2 cellular contexts compared by ENCODE assay signal in the genomic region with DNA sequence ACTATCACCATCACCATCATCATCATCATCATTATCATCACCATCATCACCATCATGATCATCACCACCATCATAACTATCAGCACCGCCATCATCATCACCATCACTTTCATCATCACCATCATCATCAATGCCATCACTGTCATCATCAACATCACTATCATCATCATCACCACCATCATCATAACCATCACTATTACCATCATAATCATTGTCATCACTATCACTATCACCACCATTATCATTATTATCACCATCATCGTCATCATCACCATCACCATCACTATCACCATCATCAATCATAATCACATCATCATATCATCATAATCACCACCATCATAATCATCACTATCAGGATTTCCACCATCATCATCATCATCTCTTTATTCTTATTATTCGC.
TF ChIP-seq lines count a peak whose summit lies in the region.

No MANE protein-coding gene starts in this region.

TF ChIP-seq in HepG2, 621 proteins besides CTCF, POLR2A, EP300 and RAD21:
- peak; percentile 98 for TF ChIP-seq CREB1 (IDR thresholded peaks at IDR 0.05)
- TF ChIP-seq CREB1 (CRISPR knock-in tag; IDR thresholded peaks at IDR 0.05): no peak
- peak; percentile 63 for TF ChIP-seq ATF7 (IDR thresholded peaks at IDR 0.05)
- TF ChIP-seq ATF7 (CRISPR knock-in tag; IDR thresholded peaks at IDR 0.05): no peak
- no peak for TF ChIP-seq KDM4B (CRISPR knock-in tag; IDR thresholded peaks at IDR 0.05)

TF ChIP-seq in K562, 482 proteins besides CTCF, POLR2A, EP300 and RAD21 (continues in another document):
- TF ChIP-seq NCOR1 (IDR thresholded peaks at IDR 0.05): no peak
- TF ChIP-seq, protein P1, sequence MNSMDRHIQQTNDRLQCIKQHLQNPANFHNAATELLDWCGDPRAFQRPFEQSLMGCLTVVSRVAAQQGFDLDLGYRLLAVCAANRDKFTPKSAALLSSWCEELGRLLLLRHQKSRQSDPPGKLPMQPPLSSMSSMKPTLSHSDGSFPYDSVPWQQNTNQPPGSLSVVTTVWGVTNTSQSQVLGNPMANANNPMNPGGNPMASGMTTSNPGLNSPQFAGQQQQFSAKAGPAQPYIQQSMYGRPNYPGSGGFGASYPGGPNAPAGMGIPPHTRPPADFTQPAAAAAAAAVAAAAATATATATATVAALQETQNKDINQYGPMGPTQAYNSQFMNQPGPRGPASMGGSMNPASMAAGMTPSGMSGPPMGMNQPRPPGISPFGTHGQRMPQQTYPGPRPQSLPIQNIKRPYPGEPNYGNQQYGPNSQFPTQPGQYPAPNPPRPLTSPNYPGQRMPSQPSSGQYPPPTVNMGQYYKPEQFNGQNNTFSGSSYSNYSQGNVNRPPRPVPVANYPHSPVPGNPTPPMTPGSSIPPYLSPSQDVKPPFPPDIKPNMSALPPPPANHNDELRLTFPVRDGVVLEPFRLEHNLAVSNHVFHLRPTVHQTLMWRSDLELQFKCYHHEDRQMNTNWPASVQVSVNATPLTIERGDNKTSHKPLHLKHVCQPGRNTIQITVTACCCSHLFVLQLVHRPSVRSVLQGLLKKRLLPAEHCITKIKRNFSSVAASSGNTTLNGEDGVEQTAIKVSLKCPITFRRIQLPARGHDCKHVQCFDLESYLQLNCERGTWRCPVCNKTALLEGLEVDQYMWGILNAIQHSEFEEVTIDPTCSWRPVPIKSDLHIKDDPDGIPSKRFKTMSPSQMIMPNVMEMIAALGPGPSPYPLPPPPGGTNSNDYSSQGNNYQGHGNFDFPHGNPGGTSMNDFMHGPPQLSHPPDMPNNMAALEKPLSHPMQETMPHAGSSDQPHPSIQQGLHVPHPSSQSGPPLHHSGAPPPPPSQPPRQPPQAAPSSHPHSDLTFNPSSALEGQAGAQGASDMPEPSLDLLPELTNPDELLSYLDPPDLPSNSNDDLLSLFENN (IDR thresholded peaks at IDR 0.05; ENCODE audit: low read depth in 2 of 2, low read length in 2 of 2): no peak
- no peak for TF ChIP-seq CXXC5 (CRISPR knock-in tag; IDR thresholded peaks at IDR 0.05)
- no peak for TF ChIP-seq TEAD4 (IDR thresholded peaks at IDR 0.05; ENCODE audit: low read length)
- TF ChIP-seq TEAD4 (CRISPR knock-in tag; IDR thresholded peaks at IDR 0.05; ENCODE audit: borderline replicate concordance): no peak
- no peak for TF ChIP-seq ZNF124 (CRISPR knock-in tag; IDR thresholded peaks at IDR 0.05)
- TF ChIP-seq RBM22 (IDR thresholded peaks at IDR 0.05; ENCODE audit: low read depth, low read length, poor library complexity, severe bottlenecking): no peak
- TF ChIP-seq MYBL2 (IDR thresholded peaks at IDR 0.05; ENCODE audit: low read depth): peak; percentile 58; the same call in 1 of the 2 replicates
- no peak for TF ChIP-seq MYBL2 (CRISPR knock-in tag; IDR thresholded peaks at IDR 0.05; ENCODE audit: borderline replicate concordance)
- TF ChIP-seq TBL1XR1 (IDR thresholded peaks at IDR 0.05; ENCODE audit: low read length in 2 of 2): no peak
- peak; percentile 59; the same call in 1 of the 2 replicates for TF ChIP-seq OTX1 (CRISPR knock-in tag; IDR thresholded peaks at IDR 0.05)
- no peak for TF ChIP-seq EZH2 (IDR thresholded peaks at IDR 0.05; ENCODE audit: borderline replicate concordance, low read depth, low read length)
- no peak for TF ChIP-seq DDX20 (tag; IDR thresholded peaks at IDR 0.05; ENCODE audit: low read depth)
- TF ChIP-seq SRSF9 (IDR thresholded peaks at IDR 0.05; ENCODE audit: borderline replicate concordance, low read depth, low read length): no peak
- no peak for TF ChIP-seq SOX6 (IDR thresholded peaks at IDR 0.05)
- TF ChIP-seq RFX5 (IDR thresholded peaks at IDR 0.05; ENCODE audit: low read depth, low read length): no peak
- TF ChIP-seq ZNF444 (CRISPR knock-in tag; IDR thresholded peaks at IDR 0.05): no peak
- TF ChIP-seq RBM15 (IDR thresholded peaks at IDR 0.05; ENCODE audit: insufficient read depth, low read length): no peak
- no peak for TF ChIP-seq ESRRA (IDR thresholded peaks at IDR 0.05; ENCODE audit: borderline replicate concordance, low read depth)
- TF ChIP-seq BRF1 (IDR thresholded peaks at IDR 0.05; ENCODE audit: borderline replicate concordance, extremely low read depth, insufficient read length): no peak
- TF ChIP-seq STAG1 (CRISPR knock-in tag; IDR thresholded peaks at IDR 0.05; ENCODE audit: borderline replicate concordance): no peak
- no peak for TF ChIP-seq ZNF232 (CRISPR knock-in tag; IDR thresholded peaks at IDR 0.05)
- no peak for TF ChIP-seq MAFF (IDR thresholded peaks at IDR 0.05; ENCODE audit: low read length)
- no peak for TF ChIP-seq STAT5B (CRISPR knock-in tag; IDR thresholded peaks at IDR 0.05)
- TF ChIP-seq, protein P2, sequence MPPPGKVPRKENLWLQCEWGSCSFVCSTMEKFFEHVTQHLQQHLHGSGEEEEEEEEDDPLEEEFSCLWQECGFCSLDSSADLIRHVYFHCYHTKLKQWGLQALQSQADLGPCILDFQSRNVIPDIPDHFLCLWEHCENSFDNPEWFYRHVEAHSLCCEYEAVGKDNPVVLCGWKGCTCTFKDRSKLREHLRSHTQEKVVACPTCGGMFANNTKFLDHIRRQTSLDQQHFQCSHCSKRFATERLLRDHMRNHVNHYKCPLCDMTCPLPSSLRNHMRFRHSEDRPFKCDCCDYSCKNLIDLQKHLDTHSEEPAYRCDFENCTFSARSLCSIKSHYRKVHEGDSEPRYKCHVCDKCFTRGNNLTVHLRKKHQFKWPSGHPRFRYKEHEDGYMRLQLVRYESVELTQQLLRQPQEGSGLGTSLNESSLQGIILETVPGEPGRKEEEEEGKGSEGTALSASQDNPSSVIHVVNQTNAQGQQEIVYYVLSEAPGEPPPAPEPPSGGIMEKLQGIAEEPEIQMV (tag; conservative IDR thresholded peaks at IDR 0.05; ENCODE audit: low read depth): no peak
- TF ChIP-seq ZC3H8 (IDR thresholded peaks at IDR 0.05): no peak
- TF ChIP-seq, protein P3, sequence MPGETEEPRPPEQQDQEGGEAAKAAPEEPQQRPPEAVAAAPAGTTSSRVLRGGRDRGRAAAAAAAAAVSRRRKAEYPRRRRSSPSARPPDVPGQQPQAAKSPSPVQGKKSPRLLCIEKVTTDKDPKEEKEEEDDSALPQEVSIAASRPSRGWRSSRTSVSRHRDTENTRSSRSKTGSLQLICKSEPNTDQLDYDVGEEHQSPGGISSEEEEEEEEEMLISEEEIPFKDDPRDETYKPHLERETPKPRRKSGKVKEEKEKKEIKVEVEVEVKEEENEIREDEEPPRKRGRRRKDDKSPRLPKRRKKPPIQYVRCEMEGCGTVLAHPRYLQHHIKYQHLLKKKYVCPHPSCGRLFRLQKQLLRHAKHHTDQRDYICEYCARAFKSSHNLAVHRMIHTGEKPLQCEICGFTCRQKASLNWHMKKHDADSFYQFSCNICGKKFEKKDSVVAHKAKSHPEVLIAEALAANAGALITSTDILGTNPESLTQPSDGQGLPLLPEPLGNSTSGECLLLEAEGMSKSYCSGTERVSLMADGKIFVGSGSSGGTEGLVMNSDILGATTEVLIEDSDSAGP (CRISPR knock-in tag; IDR thresholded peaks at IDR 0.05): no peak
- TF ChIP-seq ETV1 (tag; conservative IDR thresholded peaks at IDR 0.05; ENCODE audit: low read depth): no peak
- TF ChIP-seq BRD9 (IDR thresholded peaks at IDR 0.05; ENCODE audit: low read depth, partially characterized antibody): no peak
- TF ChIP-seq, protein P4, sequence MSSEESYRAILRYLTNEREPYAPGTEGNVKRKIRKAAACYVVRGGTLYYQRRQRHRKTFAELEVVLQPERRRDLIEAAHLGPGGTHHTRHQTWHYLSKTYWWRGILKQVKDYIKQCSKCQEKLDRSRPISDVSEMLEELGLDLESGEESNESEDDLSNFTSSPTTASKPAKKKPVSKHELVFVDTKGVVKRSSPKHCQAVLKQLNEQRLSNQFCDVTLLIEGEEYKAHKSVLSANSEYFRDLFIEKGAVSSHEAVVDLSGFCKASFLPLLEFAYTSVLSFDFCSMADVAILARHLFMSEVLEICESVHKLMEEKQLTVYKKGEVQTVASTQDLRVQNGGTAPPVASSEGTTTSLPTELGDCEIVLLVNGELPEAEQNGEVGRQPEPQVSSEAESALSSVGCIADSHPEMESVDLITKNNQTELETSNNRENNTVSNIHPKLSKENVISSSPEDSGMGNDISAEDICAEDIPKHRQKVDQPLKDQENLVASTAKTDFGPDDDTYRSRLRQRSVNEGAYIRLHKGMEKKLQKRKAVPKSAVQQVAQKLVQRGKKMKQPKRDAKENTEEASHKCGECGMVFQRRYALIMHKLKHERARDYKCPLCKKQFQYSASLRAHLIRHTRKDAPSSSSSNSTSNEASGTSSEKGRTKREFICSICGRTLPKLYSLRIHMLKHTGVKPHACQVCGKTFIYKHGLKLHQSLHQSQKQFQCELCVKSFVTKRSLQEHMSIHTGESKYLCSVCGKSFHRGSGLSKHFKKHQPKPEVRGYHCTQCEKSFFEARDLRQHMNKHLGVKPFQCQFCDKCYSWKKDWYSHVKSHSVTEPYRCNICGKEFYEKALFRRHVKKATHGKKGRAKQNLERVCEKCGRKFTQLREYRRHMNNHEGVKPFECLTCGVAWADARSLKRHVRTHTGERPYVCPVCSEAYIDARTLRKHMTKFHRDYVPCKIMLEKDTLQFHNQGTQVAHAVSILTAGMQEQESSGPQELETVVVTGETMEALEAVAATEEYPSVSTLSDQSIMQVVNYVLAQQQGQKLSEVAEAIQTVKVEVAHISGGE (CRISPR knock-in tag; IDR thresholded peaks at IDR 0.05): no peak
- no peak for TF ChIP-seq BCL6 (CRISPR knock-in tag; IDR thresholded peaks at IDR 0.05)
- TF ChIP-seq BRCA1 (IDR thresholded peaks at IDR 0.05): no peak
- no peak for TF ChIP-seq BRCA1 (CRISPR knock-in tag; IDR thresholded peaks at IDR 0.05)
- TF ChIP-seq, protein P5, sequence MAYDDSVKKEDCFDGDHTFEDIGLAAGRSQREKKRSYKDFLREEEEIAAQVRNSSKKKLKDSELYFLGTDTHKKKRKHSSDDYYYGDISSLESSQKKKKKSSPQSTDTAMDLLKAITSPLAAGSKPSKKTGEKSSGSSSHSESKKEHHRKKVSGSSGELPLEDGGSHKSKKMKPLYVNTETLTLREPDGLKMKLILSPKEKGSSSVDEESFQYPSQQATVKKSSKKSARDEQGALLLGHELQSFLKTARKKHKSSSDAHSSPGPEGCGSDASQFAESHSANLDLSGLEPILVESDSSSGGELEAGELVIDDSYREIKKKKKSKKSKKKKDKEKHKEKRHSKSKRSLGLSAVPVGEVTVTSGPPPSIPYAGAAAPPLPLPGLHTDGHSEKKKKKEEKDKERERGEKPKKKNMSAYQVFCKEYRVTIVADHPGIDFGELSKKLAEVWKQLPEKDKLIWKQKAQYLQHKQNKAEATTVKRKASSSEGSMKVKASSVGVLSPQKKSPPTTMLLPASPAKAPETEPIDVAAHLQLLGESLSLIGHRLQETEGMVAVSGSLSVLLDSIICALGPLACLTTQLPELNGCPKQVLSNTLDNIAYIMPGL (CRISPR knock-in tag; IDR thresholded peaks at IDR 0.05): no peak
- TF ChIP-seq PHB (CRISPR knock-in tag; IDR thresholded peaks at IDR 0.05): no peak
- no peak for TF ChIP-seq ZNF766 (CRISPR knock-in tag; conservative IDR thresholded peaks at IDR 0.05)
- TF ChIP-seq, protein P6, sequence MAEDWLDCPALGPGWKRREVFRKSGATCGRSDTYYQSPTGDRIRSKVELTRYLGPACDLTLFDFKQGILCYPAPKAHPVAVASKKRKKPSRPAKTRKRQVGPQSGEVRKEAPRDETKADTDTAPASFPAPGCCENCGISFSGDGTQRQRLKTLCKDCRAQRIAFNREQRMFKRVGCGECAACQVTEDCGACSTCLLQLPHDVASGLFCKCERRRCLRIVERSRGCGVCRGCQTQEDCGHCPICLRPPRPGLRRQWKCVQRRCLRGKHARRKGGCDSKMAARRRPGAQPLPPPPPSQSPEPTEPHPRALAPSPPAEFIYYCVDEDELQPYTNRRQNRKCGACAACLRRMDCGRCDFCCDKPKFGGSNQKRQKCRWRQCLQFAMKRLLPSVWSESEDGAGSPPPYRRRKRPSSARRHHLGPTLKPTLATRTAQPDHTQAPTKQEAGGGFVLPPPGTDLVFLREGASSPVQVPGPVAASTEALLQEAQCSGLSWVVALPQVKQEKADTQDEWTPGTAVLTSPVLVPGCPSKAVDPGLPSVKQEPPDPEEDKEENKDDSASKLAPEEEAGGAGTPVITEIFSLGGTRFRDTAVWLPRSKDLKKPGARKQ (CRISPR knock-in tag; IDR thresholded peaks at IDR 0.05): no peak
- no peak for TF ChIP-seq HDGF (IDR thresholded peaks at IDR 0.05)
- 0 out of 2 replicates have a peak, but pooled peaks have one; percentile 22 for TF ChIP-seq MCM3 (IDR thresholded peaks at IDR 0.05)
- TF ChIP-seq ZNF41 (CRISPR knock-in tag; conservative IDR thresholded peaks at IDR 0.05): no peak
- no peak for TF ChIP-seq SPI1 (IDR thresholded peaks at IDR 0.05; ENCODE audit: borderline replicate concordance, low read depth, low read length)
- TF ChIP-seq SMARCA5 (IDR thresholded peaks at IDR 0.05): no peak
- no peak for TF ChIP-seq ZBTB17 (CRISPR knock-in tag; IDR thresholded peaks at IDR 0.05)
- TF ChIP-seq, protein P7, sequence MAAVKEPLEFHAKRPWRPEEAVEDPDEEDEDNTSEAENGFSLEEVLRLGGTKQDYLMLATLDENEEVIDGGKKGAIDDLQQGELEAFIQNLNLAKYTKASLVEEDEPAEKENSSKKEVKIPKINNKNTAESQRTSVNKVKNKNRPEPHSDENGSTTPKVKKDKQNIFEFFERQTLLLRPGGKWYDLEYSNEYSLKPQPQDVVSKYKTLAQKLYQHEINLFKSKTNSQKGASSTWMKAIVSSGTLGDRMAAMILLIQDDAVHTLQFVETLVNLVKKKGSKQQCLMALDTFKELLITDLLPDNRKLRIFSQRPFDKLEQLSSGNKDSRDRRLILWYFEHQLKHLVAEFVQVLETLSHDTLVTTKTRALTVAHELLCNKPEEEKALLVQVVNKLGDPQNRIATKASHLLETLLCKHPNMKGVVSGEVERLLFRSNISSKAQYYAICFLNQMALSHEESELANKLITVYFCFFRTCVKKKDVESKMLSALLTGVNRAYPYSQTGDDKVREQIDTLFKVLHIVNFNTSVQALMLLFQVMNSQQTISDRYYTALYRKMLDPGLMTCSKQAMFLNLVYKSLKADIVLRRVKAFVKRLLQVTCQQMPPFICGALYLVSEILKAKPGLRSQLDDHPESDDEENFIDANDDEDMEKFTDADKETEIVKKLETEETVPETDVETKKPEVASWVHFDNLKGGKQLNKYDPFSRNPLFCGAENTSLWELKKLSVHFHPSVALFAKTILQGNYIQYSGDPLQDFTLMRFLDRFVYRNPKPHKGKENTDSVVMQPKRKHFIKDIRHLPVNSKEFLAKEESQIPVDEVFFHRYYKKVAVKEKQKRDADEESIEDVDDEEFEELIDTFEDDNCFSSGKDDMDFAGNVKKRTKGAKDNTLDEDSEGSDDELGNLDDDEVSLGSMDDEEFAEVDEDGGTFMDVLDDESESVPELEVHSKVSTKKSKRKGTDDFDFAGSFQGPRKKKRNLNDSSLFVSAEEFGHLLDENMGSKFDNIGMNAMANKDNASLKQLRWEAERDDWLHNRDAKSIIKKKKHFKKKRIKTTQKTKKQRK (IDR thresholded peaks at IDR 0.05; ENCODE audit: borderline replicate concordance, low read depth, low read length): no peak
- no peak for TF ChIP-seq CEBPB (tag; IDR thresholded peaks at IDR 0.05)
- no peak for TF ChIP-seq THRAP3 (IDR thresholded peaks at IDR 0.05; ENCODE audit: borderline replicate concordance)
- no peak for TF ChIP-seq ADNP (tag; IDR thresholded peaks at IDR 0.05)
